8 cellular contexts compared by ENCODE assay signal in the genomic region with DNA sequence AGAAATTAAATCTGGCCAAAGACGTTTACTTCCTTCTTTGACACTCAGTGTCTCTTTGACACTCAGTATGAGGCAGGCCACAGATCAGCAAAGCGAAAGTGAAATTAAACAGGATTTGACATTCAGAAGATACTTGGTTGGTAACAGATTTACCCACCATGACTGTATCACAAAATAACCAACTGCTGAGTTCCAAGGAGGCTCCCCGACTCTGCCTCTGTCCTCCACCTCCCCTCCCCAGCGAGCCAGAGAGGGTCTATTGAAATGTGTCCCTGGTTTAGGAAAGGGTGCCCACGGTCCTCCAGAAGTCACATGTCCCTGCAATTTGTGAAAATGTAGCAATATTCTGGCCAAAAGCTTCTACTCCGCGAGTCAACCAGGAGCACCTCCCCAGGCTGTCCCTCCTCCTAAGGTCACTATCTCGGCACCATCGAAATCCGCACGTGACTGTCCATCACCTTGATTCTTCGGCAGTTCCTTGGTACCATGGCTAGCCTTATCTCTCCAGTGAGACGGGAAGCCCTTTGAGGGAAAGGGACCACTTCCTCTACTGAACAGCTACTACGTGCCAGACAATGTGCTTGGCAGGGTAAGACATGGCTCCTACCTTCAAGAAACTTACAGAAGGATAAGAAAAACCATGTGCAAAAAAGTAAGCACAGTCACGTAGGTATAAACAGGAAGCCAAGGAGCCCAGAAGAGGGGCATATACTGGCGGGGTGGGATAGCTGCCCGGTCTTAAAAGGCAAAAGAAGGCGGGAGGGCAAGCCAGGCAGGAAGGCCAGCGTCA. TPM values are rescaled to one million over a fixed set of nuclear protein-coding genes. Genes with fewer than 3 reads are reported as not detected.
DNase-seq lines count a peak whose midpoint lies in the region; ATAC-seq, FAIRE-seq and TF ChIP-seq lines count a peak whose summit lies in the region.

No MANE protein-coding gene starts in this region.

- dilution Hi-C loops in IMR-90 (cut with HindIII; ENCODE audit: low sequenced_read_pairs, unreplicated experiment), result no loop called here

- H4K8ac ChIP-seq in IMR-90 (ENCODE audit: low read depth in 2 of 2, low read length in 2 of 2), result peak overlapping the region in 1 of 2 experiments; percentile 14; a peak in 1 of 4 replicates

- H3K9me3 ChIP-seq in IMR-90 (ENCODE audit: control insufficient read depth, insufficient read depth, low read length), result no peaks in the 10 kb centered on the region
- no peaks in the 10 kb centered on the region for H3K9me3 ChIP-seq in upper lobe of right lung

- H4K20me1 ChIP-seq in IMR-90 (ENCODE audit: insufficient read depth, low read length), result no peaks in the 10 kb centered on the region

- 0 out of 2 replicates have a peak overlapping the region, but pooled peaks have one; percentile 5 for H3K23ac ChIP-seq in IMR-90 (ENCODE audit: low read depth, low read length)

- H2AFZ ChIP-seq in IMR-90 (replicated peaks; ENCODE audit: low read length, poor library complexity), result peak overlapping the region; percentile 95

- H3K4me2 ChIP-seq in IMR-90 (ENCODE audit: low read depth, low read length), result peak overlapping the region; percentile 75

- H2BK5ac ChIP-seq in IMR-90 (ENCODE audit: low read depth, low read length, poor library complexity, severe bottlenecking), result no peak overlapping the region

- H3K27me3 Mint-ChIP-seq in activated CD4-positive, alpha-beta memory T cell treated with anti-CD3 and anti-CD28 coated beads for 36 hours, result no peaks in the 10 kb centered on the region
- no peaks in the 10 kb centered on the region for H3K27me3 Mint-ChIP-seq in natural killer cell treated with Interleukin-12 subunit alpha and Interleukin-12 subunit beta and Interleukin-15 and Interleukin-18, amount 100 ng/mL, for 72 hours

- H2AK9ac ChIP-seq in IMR-90 (replicated peaks; ENCODE audit: low read depth, low read length, poor library complexity), result no peak overlapping the region

- no peak overlapping the region for H3K27ac ChIP-seq in IMR-90 (ENCODE audit: insufficient read depth, low read length)
- H3K27ac ChIP-seq in upper lobe of right lung, result peak overlapping the region; percentile 92

- H3K27me3 ChIP-seq in IMR-90 (ENCODE audit: control insufficient read depth, insufficient read depth, low read length) (no peaks in the 10 kb centered on the region), upper lobe of right lung (no peaks in the 10 kb centered on the region)

- no peak overlapping the region for H3K4ac ChIP-seq in IMR-90 (ENCODE audit: low read depth, low read length)

- peaks cover 4% of the 10 kb centered on the region; the same call in 1 of the 2 replicates for H3K9me1 ChIP-seq in IMR-90 (ENCODE audit: insufficient read depth, low read length)

- H3K79me1 ChIP-seq in IMR-90 (ENCODE audit: low read depth in 1 of 2, low read length in 2 of 2), result no peaks in the 10 kb centered on the region

- CTCF ChIA-PET in IMR-90 (lab: Yijun Ruan, JAX), result no interaction called here
- CTCF ChIA-PET in activated CD4-positive, alpha-beta memory T cell treated with anti-CD3 and anti-CD28 coated beads for 36 hours (lab: Charles Lee), result interaction anchor here (1.2 to 2.4 kb wide), 3 partner anchors 12 to 155 kb away, joined by 3 to 8 read pairs (median 6); no protein-coding TSS in a partner anchor

- intact Hi-C loops in IMR-90 (cut with micrococcal nuclease), result no loop called here
- intact Hi-C loops in activated CD4-positive, alpha-beta memory T cell treated with anti-CD3 and anti-CD28 coated beads for 36 hours (cut with micrococcal nuclease), result loop anchor here (1.0 to 5.0 kb wide), 7 partner anchors 11 to 1809 kb away; partner anchors contain the start of gene USPL1
- intact Hi-C loops in upper lobe of right lung (cut with DNase I), result no loop called here

- no peak overlapping the region for H3K14ac ChIP-seq in IMR-90 (replicated peaks; ENCODE audit: low read depth, low read length)

- 42% methylated on average over 4 of the region's 19 CpGs; no CpG with 5 or more reads in 1 of the 2 experiments for WGBS in IMR-90 (ENCODE audit: extremely low coverage in 2 of 2, insufficient read length in 1 of 2), 2 experiments

- POLR2A ChIA-PET in IMR-90 (lab: Charles Lee; ENCODE audit: unreplicated experiment), result no interaction called here
- POLR2A ChIA-PET in activated CD4-positive, alpha-beta memory T cell treated with anti-CD3 and anti-CD28 coated beads for 36 hours (lab: Charles Lee), result interaction anchor here (1.2 to 5.3 kb wide), 4 partner anchors 18 to 1253 kb away, joined by 3 to 38 read pairs (median 5); partner anchors contain the start of genes BRCA2, PDS5B and ZAR1L

- no peak overlapping the region for H2AK5ac ChIP-seq in IMR-90 (ENCODE audit: low read depth, low read length)

- H3K4me1 ChIP-seq in IMR-90 (ENCODE audit: control insufficient read depth, insufficient read depth, low read length) (peaks cover 7% of the 10 kb centered on the region; the same call in 1 of the 2 replicates), upper lobe of right lung (peaks cover 25% of the 10 kb centered on the region)

- FAIRE-seq in D721Med (lab: Jason Lieb, UNC), result no peak

- H4K5ac ChIP-seq in IMR-90 (ENCODE audit: low read depth, low read length), result no peak overlapping the region

- H3K27ac Mint-ChIP-seq in activated CD4-positive, alpha-beta memory T cell treated with anti-CD3 and anti-CD28 coated beads for 36 hours, result peak overlapping the region; percentile 96
- H3K27ac Mint-ChIP-seq in natural killer cell treated with Interleukin-12 subunit alpha and Interleukin-12 subunit beta and Interleukin-15 and Interleukin-18, amount 100 ng/mL, for 72 hours, result peak overlapping the region; percentile 99

- H3K9ac ChIP-seq in IMR-90 (ENCODE audit: low read depth, low read length), result no peak overlapping the region

- H3K18ac ChIP-seq in IMR-90 (ENCODE audit: low read depth, low read length), result no peak overlapping the region

- H3K4me3 ChIP-seq in IMR-90 (ENCODE audit: insufficient read depth, low read depth, low read length) (peak overlapping the region; percentile 60), epithelial cell of proximal tubule (ENCODE audit: low read depth, low read length) (peak overlapping the region; percentile 60), upper lobe of right lung (peak overlapping the region; percentile 90)

- H3K9me3 Mint-ChIP-seq in activated CD4-positive, alpha-beta memory T cell treated with anti-CD3 and anti-CD28 coated beads for 36 hours, result no peaks in the 10 kb centered on the region
- H3K9me3 Mint-ChIP-seq in natural killer cell treated with Interleukin-12 subunit alpha and Interleukin-12 subunit beta and Interleukin-15 and Interleukin-18, amount 100 ng/mL, for 72 hours, result no peaks in the 10 kb centered on the region

- no peak overlapping the region for H2BK120ac ChIP-seq in IMR-90 (ENCODE audit: low read depth, low read length)

- TF ChIP-seq CTCF in IMR-90 (conservative IDR thresholded peaks at IDR 0.05; ENCODE audit: low read depth, low read length), result no peak
- TF ChIP-seq CTCF in epithelial cell of proximal tubule (conservative IDR thresholded peaks at IDR 0.05; ENCODE audit: low read depth, low read length), result no peak
- no peak for TF ChIP-seq CTCF in upper lobe of right lung (IDR thresholded peaks at IDR 0.05)
- no peak for TF ChIP-seq CTCF in D721Med (IDR thresholded peaks at IDR 0.05; ENCODE audit: insufficient read depth, missing control alignments)

- H3K36me3 Mint-ChIP-seq in activated CD4-positive, alpha-beta memory T cell treated with anti-CD3 and anti-CD28 coated beads for 36 hours, result peaks cover 33% of the 10 kb centered on the region
- peaks cover 18% of the 10 kb centered on the region for H3K36me3 Mint-ChIP-seq in natural killer cell treated with Interleukin-12 subunit alpha and Interleukin-12 subunit beta and Interleukin-15 and Interleukin-18, amount 100 ng/mL, for 72 hours

- peaks cover 41% of the 10 kb centered on the region for H3K4me1 Mint-ChIP-seq in activated CD4-positive, alpha-beta memory T cell treated with anti-CD3 and anti-CD28 coated beads for 36 hours (ENCODE audit: low read depth)
- H3K4me1 Mint-ChIP-seq in natural killer cell treated with Interleukin-12 subunit alpha and Interleukin-12 subunit beta and Interleukin-15 and Interleukin-18, amount 100 ng/mL, for 72 hours (ENCODE audit: low read depth in 2 of 2), result peaks cover 40 to 50% of the 10 kb centered on the region in 2 donors

- no TSS peak for BruUV-seq in IMR-90 (replicated peaks; lab: Mats Ljungman, UMichigan)

- H3K36me3 ChIP-seq in IMR-90 (ENCODE audit: control insufficient read depth, insufficient read depth, low read length) (no peaks in the 10 kb centered on the region), upper lobe of right lung (no peaks in the 10 kb centered on the region)

- peak; percentile 19 for DNase-seq in DMS153 treated with DMSO at 0.1 percent for 48 hours (lab: John Stamatoyannopoulos, UW; ENCODE audit: unreplicated experiment)
- DNase-seq in IMR-90, result no peak
- DNase-seq in activated CD4-positive, alpha-beta memory T cell treated with anti-CD3 and anti-CD28 coated beads for 36 hours, result peak; percentile 50
- no peak for DNase-seq in epithelial cell of proximal tubule (ENCODE audit: low read depth)
- peak; percentile 72 for DNase-seq in natural killer cell treated with Interleukin-12 subunit alpha and Interleukin-12 subunit beta and Interleukin-15 and Interleukin-18, amount 100 ng/mL, for 72 hours (ENCODE audit: low spot score)
- no peak for DNase-seq in upper lobe of right lung
- no peak for DNase-seq in D721Med (ENCODE audit: insufficient read length, low spot score)

- in situ Hi-C loops in IMR-90 (cut with MboI; ENCODE audit: low sequenced_read_pairs), result no loop called here

- ATAC-seq in GM21381 (IDR thresholded peaks at IDR 0.05; ENCODE audit: unreplicated experiment), result peak; percentile 37
- ATAC-seq in IMR-90 (ENCODE audit: low read depth), result no peak
- peak; percentile 77 for ATAC-seq in natural killer cell treated with Interleukin-12 subunit alpha and Interleukin-12 subunit beta and Interleukin-15 and Interleukin-18, amount 100 ng/mL, for 72 hours
- ATAC-seq in upper lobe of right lung, result peak; percentile 25

- TF ChIP-seq POLR2A in IMR-90 (IDR thresholded peaks at IDR 0.05; ENCODE audit: low read depth, low read length), result no peak

- peak overlapping the region; percentile 88 for H3K4me3 Mint-ChIP-seq in activated CD4-positive, alpha-beta memory T cell treated with anti-CD3 and anti-CD28 coated beads for 36 hours
- H3K4me3 Mint-ChIP-seq in natural killer cell treated with Interleukin-12 subunit alpha and Interleukin-12 subunit beta and Interleukin-15 and Interleukin-18, amount 100 ng/mL, for 72 hours, result peak overlapping the region; percentile 100

- H3K56ac ChIP-seq in IMR-90 (ENCODE audit: extremely low read depth, insufficient read depth, low read length), result no peak overlapping the region

- no peak for TF ChIP-seq RAD21 in IMR-90 (IDR thresholded peaks at IDR 0.05; ENCODE audit: low read length)

- no peak overlapping the region for H2BK15ac ChIP-seq in IMR-90 (ENCODE audit: low read depth, low read length)

- H4K91ac ChIP-seq in IMR-90 (ENCODE audit: insufficient read depth, low read depth, low read length), result no peak overlapping the region

- no peak overlapping the region for H2BK20ac ChIP-seq in IMR-90 (ENCODE audit: low read depth, low read length)

RNA-seq across cellular contexts. Expression of gene N4BP2L1, which starts 1.5 kb away (rescaled TPM):
- total RNA-seq in IMR-90 (2012; rRNA removed) (0.18 and 0.28 TPM in 2 replicates), epithelial cell of proximal tubule (2.0 and 3.6 TPM in 2 replicates), upper lobe of right lung (25.3 TPM)
- 0.19 and 0.46 TPM in 2 replicates for polyA plus RNA-seq in IMR-90 (2012; rRNA removed)
- 0.10 and 0.13 TPM in 2 replicates for polyA plus RNA-seq in IMR-90 (2012; cell fraction: cytosol; rRNA removed)
- polyA plus RNA-seq in IMR-90 (2012; cell fraction: nucleus; rRNA removed; ENCODE audit: low replicate concordance), result 1.1 and 6.7 TPM in 2 replicates
- 10 to 100 TPM; 22.1 to 24.0 TPM for total RNA-seq in activated CD4-positive, alpha-beta memory T cell treated with anti-CD3 and anti-CD28 coated beads for 36 hours
- 10 to 100 TPM; 14.6 to 23.9 TPM for total RNA-seq in natural killer cell treated with Interleukin-12 subunit alpha and Interleukin-12 subunit beta and Interleukin-15 and Interleukin-18, amount 100 ng/mL, for 72 hours

Comparison
In these comparisons a context has a peak if more than half of its experiments do, and no peak if none do; other contexts are left out.
1. DNase-seq: peak in DMS153 treated with DMSO at 0.1 percent for 48 hours (single experiment), activated CD4-positive, alpha-beta memory T cell treated with anti-CD3 and anti-CD28 coated beads for 36 hours (single experiment) and natural killer cell treated with Interleukin-12 subunit alpha and Interleukin-12 subunit beta and Interleukin-15 and Interleukin-18, amount 100 ng/mL, for 72 hours (single experiment); none in IMR-90 (single experiment), epithelial cell of proximal tubule (single experiment), upper lobe of right lung (single experiment) and D721Med (single experiment).
2. Peak in every context shown above with its lines, with median percentiles within 50 percentile points of each other: H3K4me3 ChIP-seq.